Comparison of ENCODE assay signal across 22 cellular contexts in the genomic region with DNA sequence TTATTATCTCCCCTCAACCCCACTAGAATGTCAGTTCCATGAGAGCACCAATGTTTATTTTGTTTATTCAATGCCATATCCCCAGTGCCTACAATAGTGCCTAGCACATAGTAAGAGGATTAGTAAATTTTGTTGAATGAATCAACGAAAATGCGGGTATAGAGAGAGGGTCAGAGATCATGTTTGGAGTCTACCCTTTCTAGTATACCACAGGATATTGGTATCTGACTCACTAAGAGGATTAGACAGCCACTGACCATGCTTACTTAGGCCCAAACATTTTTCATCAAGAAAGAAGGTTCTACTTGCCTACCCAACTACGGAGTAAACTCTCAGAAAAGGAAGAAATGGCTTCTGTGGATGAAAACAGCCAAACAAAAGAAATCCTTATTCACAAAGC.
"Had no signal": no experiment of that assay in that cellular context is flagged by ENCODE, and none has a peak within 500 bp of the region (broad histone marks: within the 10 kb centered on the region; RNA-seq: fewer than 3 reads in every experiment).

No MANE protein-coding gene starts in this region.

- DNase-seq: activated CD4-positive, alpha-beta T cell treated with anti-CD3 and anti-CD28 coated beads for 36 hours; activated CD4-positive, CD25-positive, alpha-beta regulatory T cell; activated CD8-positive, alpha-beta memory T cell treated with anti-CD3 and anti-CD28 coated beads, Interleukin-2, amount 10 ng/mL, durations not matched to agents 7 days and 5 days; activated CD8-positive, alpha-beta T cell treated with anti-CD3 and anti-CD28 coated beads, Interleukin-2, amount 10 ng/mL, durations not matched to agents 7 days and 5 days; activated effector memory CD4-positive, alpha-beta T cell treated with anti-CD3 and anti-CD28 coated beads, Interleukin-2, amount 50 U/mL, for 16 hours; activated naive CD4-positive, alpha-beta T cell treated with anti-CD3 and anti-CD28 coated beads for 36 hours; amniotic stem cell; caudate nucleus; cortex of kidney; head of caudate nucleus; left ventricle myocardium superior; naive B cell; occipital lobe; right cardiac atrium; stimulated activated CD4-positive, alpha-beta T cell treated with anti-CD3 and anti-CD28 coated beads, Interleukin-15, amount 100 ng/mL, for 24 hours; stimulated activated CD4-positive, alpha-beta T cell treated with anti-CD3 and anti-CD28 coated beads, Interleukin-2, amount 100 ng/mL, for 24 hours; stimulated activated naive CD4-positive, alpha-beta T cell; transverse colon had no signal

- H3K36me3 ChIP-seq: transverse colon had no signal

- H3K27ac Mint-ChIP-seq: activated CD4-positive, alpha-beta T cell treated with anti-CD3 and anti-CD28 coated beads for 36 hours; activated CD8-positive, alpha-beta memory T cell treated with anti-CD3 and anti-CD28 coated beads, Interleukin-2, amount 10 ng/mL, durations not matched to agents 7 days and 5 days; activated CD8-positive, alpha-beta T cell treated with anti-CD3 and anti-CD28 coated beads, Interleukin-2, amount 10 ng/mL, durations not matched to agents 7 days and 5 days; activated naive CD4-positive, alpha-beta T cell treated with anti-CD3 and anti-CD28 coated beads for 36 hours; mesothelial cell of epicardium; naive B cell had no signal

- H3K27ac ChIP-seq: transverse colon had no signal

- H3K27me3 ChIP-seq: transverse colon had no signal

- H3K4me3 ChIP-seq: transverse colon had no signal

- FAIRE-seq: islet of Langerhans had no signal

- H3K27me3 Mint-ChIP-seq: activated CD4-positive, alpha-beta T cell treated with anti-CD3 and anti-CD28 coated beads for 36 hours; activated CD8-positive, alpha-beta memory T cell treated with anti-CD3 and anti-CD28 coated beads, Interleukin-2, amount 10 ng/mL, durations not matched to agents 7 days and 5 days; naive B cell had no signal

- H3K36me3 Mint-ChIP-seq: mesothelial cell of epicardium had no signal

- H3K4me3 Mint-ChIP-seq: activated CD4-positive, alpha-beta T cell treated with anti-CD3 and anti-CD28 coated beads for 36 hours; activated CD8-positive, alpha-beta memory T cell treated with anti-CD3 and anti-CD28 coated beads, Interleukin-2, amount 10 ng/mL, durations not matched to agents 7 days and 5 days; activated CD8-positive, alpha-beta T cell treated with anti-CD3 and anti-CD28 coated beads, Interleukin-2, amount 10 ng/mL, durations not matched to agents 7 days and 5 days; activated naive CD4-positive, alpha-beta T cell treated with anti-CD3 and anti-CD28 coated beads for 36 hours; mesothelial cell of epicardium; naive B cell; neural crest cell had no signal

- H3K9me3 Mint-ChIP-seq: activated naive CD4-positive, alpha-beta T cell treated with anti-CD3 and anti-CD28 coated beads for 36 hours; mesothelial cell of epicardium; neural crest cell had no signal

- H3K4me1 ChIP-seq: transverse colon had no signal

- ATAC-seq: activated CD8-positive, alpha-beta memory T cell treated with anti-CD3 and anti-CD28 coated beads, Interleukin-2, amount 10 ng/mL, durations not matched to agents 7 days and 5 days; activated CD8-positive, alpha-beta T cell treated with anti-CD3 and anti-CD28 coated beads, Interleukin-2, amount 10 ng/mL, durations not matched to agents 7 days and 5 days; esophagus mucosa; left ventricle myocardium superior; right cardiac atrium had no signal

- H3K9me3 ChIP-seq: transverse colon had no signal
